10 cellular contexts compared by ENCODE assay signal in the genomic region with DNA sequence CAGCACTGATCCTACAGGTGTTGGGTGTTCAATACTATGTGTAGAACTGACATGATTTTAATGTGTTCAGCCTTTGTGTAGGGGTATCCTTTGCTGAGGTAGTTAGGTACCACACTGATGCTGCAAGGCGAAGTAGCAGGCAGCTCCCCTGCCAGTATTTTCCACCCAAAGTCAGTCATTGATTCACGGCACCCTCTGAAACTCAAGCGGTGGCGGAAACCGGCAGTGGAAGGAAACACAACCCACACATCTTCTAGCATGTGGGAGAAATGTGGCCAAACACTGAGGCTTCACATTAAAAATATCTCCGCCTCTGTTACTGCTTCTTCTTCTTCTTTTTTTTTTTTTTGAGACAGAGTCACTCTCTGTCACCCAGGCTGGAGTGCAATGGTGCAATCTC.
A peak's percentile ranks its signal among the peaks of the same experiment; 100 is the strongest.
DNase-seq lines count a peak whose midpoint lies in the region; ATAC-seq lines count a peak whose summit lies in the region.
"Had no signal": no experiment of that assay in that cellular context is flagged by ENCODE, and none has a peak within 500 bp of the region (broad histone marks: within the 10 kb centered on the region; RNA-seq: fewer than 3 reads in every experiment).

No MANE protein-coding gene starts in this region.

- H3K36me3 Mint-ChIP-seq in activated naive CD8-positive, alpha-beta T cell treated with anti-CD3 and anti-CD28 coated beads for 36 hours: peaks cover 8% of the 10 kb centered on the region

- peaks cover 16% of the 10 kb centered on the region for H3K9me3 Mint-ChIP-seq in activated naive CD8-positive, alpha-beta T cell treated with anti-CD3 and anti-CD28 coated beads for 36 hours

- peaks cover 33% of the 10 kb centered on the region for H3K27me3 Mint-ChIP-seq in activated naive CD8-positive, alpha-beta T cell treated with anti-CD3 and anti-CD28 coated beads for 36 hours

- peak; percentile 79 for ATAC-seq in GM19328 (IDR thresholded peaks at IDR 0.05; ENCODE audit: unreplicated experiment)
- ATAC-seq in HG03108 (IDR thresholded peaks at IDR 0.05; ENCODE audit: unreplicated experiment): no peak
- no peak for ATAC-seq in GM19452 (IDR thresholded peaks at IDR 0.05; ENCODE audit: unreplicated experiment)
- no peak for ATAC-seq in GM21447 (IDR thresholded peaks at IDR 0.05; ENCODE audit: unreplicated experiment)

- peaks cover 19% of the 10 kb centered on the region for H3K4me1 Mint-ChIP-seq in activated naive CD8-positive, alpha-beta T cell treated with anti-CD3 and anti-CD28 coated beads for 36 hours

- no peak overlapping the region for H3K27ac Mint-ChIP-seq in activated naive CD8-positive, alpha-beta T cell treated with anti-CD3 and anti-CD28 coated beads for 36 hours

- H3K4me3 Mint-ChIP-seq in activated naive CD8-positive, alpha-beta T cell treated with anti-CD3 and anti-CD28 coated beads for 36 hours: no peak overlapping the region

- DNase-seq in MV-4-11 (lab: John Stamatoyannopoulos, UW) (peak; percentile 67), HCEC 1CT (no peak)
- DNase-seq in activated naive CD8-positive, alpha-beta T cell treated with anti-CD3 and anti-CD28 coated beads for 36 hours: peak; percentile 67
- DNase-seq in stimulated activated CD8-positive, alpha-beta memory T cell treated with anti-CD3 and anti-CD28 coated beads, Interleukin-12 subunit alpha, Interleukin-12 subunit beta, amount 100 ng/mL, for 4 hours (ENCODE audit: low read depth): peak; percentile 13
- DNase-seq: kidney, NCI-H187 treated with DMSO at 0.1 percent for 48 hours had no signal
